In the genomic region with DNA sequence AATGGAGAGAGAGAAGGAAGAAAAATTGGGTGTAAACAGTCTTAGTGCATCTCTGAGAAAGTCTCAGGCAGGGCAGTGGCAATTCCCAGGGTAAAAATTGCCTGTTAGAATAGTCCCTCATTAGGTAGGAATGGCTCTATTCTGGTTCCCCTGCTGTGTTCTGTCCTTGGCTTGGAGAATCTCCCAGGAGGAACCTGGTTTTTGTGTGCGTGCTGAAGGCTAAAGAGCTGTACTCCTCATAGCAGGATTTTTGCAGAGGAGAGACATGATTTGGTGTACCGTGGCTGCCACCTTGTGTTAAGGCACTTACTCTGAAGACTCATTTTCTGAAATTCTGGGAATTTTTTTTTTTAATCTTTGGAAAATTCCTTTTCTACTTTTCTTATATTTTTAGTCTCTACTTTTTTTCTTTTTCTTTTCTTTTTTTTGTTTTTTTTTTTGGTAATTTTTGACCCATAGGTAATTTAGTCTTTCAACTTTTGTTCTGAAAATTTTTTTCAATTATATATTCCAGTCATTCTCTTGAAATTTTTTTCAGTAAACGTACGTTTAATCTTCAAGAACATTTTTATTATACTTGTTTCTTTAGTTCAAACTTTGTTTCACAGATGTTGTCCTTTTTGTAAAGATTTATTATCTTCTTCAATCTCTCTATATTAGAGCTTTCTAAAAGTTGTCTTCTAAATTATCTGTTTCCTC, we compare ENCODE assay signal across 8 cellular contexts.
DNase-seq lines count a peak whose midpoint lies in the region; ATAC-seq and TF ChIP-seq lines count a peak whose summit lies in the region.

No MANE protein-coding gene starts in this region.

- TF ChIP-seq CTCF in GM12865 (IDR thresholded peaks at IDR 0.05; ENCODE audit: insufficient read depth, low read depth, low read length, missing control alignments) (peak; percentile 38), VCaP (conservative IDR thresholded peaks at IDR 0.05) (peak; percentile 80), fibroblast of the aortic adventitia (IDR thresholded peaks at IDR 0.05; ENCODE audit: insufficient read depth, low read length) (peak; percentile 64), osteoblast (IDR thresholded peaks at IDR 0.05; ENCODE audit: extremely low read depth, low read depth, low read length) (peak; percentile 71)

- H3K36me3 ChIP-seq in osteoblast (ENCODE audit: insufficient read depth, low read length) = no peaks in the 10 kb centered on the region

- H2AFZ ChIP-seq in osteoblast (ENCODE audit: low read length) = no peak overlapping the region

- no peak overlapping the region for H3K4me2 ChIP-seq in osteoblast (ENCODE audit: insufficient read depth, low read length)

- peaks cover 10% of the 10 kb centered on the region for H3K4me1 ChIP-seq in osteoblast (ENCODE audit: insufficient read depth, low read length)

- no peak for ATAC-seq in GM21526 (IDR thresholded peaks at IDR 0.05; ENCODE audit: low FRiP score, unreplicated experiment)
- ATAC-seq in HG02840 (IDR thresholded peaks at IDR 0.05; ENCODE audit: low FRiP score, unreplicated experiment) = no peak

- H3K27ac ChIP-seq in VCaP (no peak overlapping the region), osteoblast (ENCODE audit: low read depth, low read length) (no peak overlapping the region)

- DNase-seq in AG08395 (ENCODE audit: low spot score) = peak; percentile 73
- DNase-seq in GM12865 (ENCODE audit: low read depth) = peak; percentile 47
- peak; percentile 44 for DNase-seq in NCI-H1436 treated with DMSO at 0.1 percent for 48 hours (lab: John Stamatoyannopoulos, UW)
- DNase-seq in fibroblast of the aortic adventitia (ENCODE audit: low read depth) = peak; percentile 85
- peak; percentile 70 for DNase-seq in osteoblast (ENCODE audit: insufficient read length, low spot score, missing footprints)

- peaks cover 16% of the 10 kb centered on the region for H3K79me2 ChIP-seq in osteoblast (ENCODE audit: insufficient read depth, low read length)

- H3K27me3 ChIP-seq in osteoblast (ENCODE audit: insufficient read depth, low read length) = no peaks in the 10 kb centered on the region

- H4K20me1 ChIP-seq in osteoblast (ENCODE audit: insufficient read depth, low read length) = peaks cover 2% of the 10 kb centered on the region

- H3K4me3 ChIP-seq in GM12865 (ENCODE audit: low read depth, low read length) (no peak overlapping the region), fibroblast of the aortic adventitia (ENCODE audit: low read depth, low read length) (no peak overlapping the region), osteoblast (ENCODE audit: insufficient read depth, low read length) (no peak overlapping the region)

- H3K9me3 ChIP-seq in osteoblast (ENCODE audit: low read depth, low read length) = no peaks in the 10 kb centered on the region
